1 cellular context compared by ENCODE assay signal in genomic region chr5:171714286-171714685, GRCh38.
TF ChIP-seq lines count a peak whose summit lies in the region.

No MANE protein-coding gene starts in this region.

TF ChIP-seq in HepG2, 621 proteins besides CTCF, POLR2A, EP300 and RAD21 (continued from another document):
- TF ChIP-seq ZKSCAN1 (IDR thresholded peaks at IDR 0.05; ENCODE audit: low read length) (no peak), HHEX (CRISPR knock-in tag; IDR thresholded peaks at IDR 0.05) (no peak)
